In genomic region chr4:5816851-5817375, GRCh38 we compare ENCODE assay signal across 20 cellular contexts.
A peak's percentile ranks its signal among the peaks of the same experiment; 100 is the strongest.
DNase-seq lines count a peak whose midpoint lies in the region; ATAC-seq and TF ChIP-seq lines count a peak whose summit lies in the region.
"Had no signal": no experiment of that assay in that cellular context is flagged by ENCODE, and none has a peak within 500 bp of the region (broad histone marks: within the 10 kb centered on the region; RNA-seq: fewer than 3 reads in every experiment).

No MANE protein-coding gene starts in this region.

- no peak overlapping the region for H3K27ac ChIP-seq in upper lobe of right lung
- H3K27ac ChIP-seq: 22Rv1, BLaER1, C4-2B had no signal

- H3K4me1 Mint-ChIP-seq in glutamatergic neuron (ENCODE audit: low read depth, unreplicated experiment) (peaks cover 17% of the 10 kb centered on the region), progenitor cell of endocrine pancreas (ENCODE audit: low read depth) (no peaks in the 10 kb centered on the region)
- H3K4me1 Mint-ChIP-seq: CD4-positive, CD25-positive, alpha-beta regulatory T cell had no signal

- no peaks in the 10 kb centered on the region for H3K27me3 ChIP-seq in upper lobe of right lung
- H3K27me3 ChIP-seq: BLaER1 had no signal

- H3K4me3 Mint-ChIP-seq in glutamatergic neuron (ENCODE audit: unreplicated experiment) (no peak overlapping the region), progenitor cell of endocrine pancreas (ENCODE audit: low read depth) (no peak overlapping the region)
- H3K4me3 Mint-ChIP-seq: B cell; CD4-positive, CD25-positive, alpha-beta regulatory T cell; CD8-positive, alpha-beta T cell had no signal

- intact Hi-C loops in upper lobe of right lung (cut with DNase I) = no loop called here

- no peak overlapping the region for H3K4me3 ChIP-seq in upper lobe of right lung
- H3K4me3 ChIP-seq: BLaER1 had no signal

- ATAC-seq in upper lobe of right lung (no peak), HG03439 (IDR thresholded peaks at IDR 0.05; ENCODE audit: unreplicated experiment) (no peak)
- ATAC-seq: CD8-positive, alpha-beta T cell had no signal

- peaks cover 10% of the 10 kb centered on the region for H3K36me3 ChIP-seq in upper lobe of right lung

- H3K27me3 Mint-ChIP-seq in glutamatergic neuron (ENCODE audit: unreplicated experiment) (peaks cover 26% of the 10 kb centered on the region), progenitor cell of endocrine pancreas (no peaks in the 10 kb centered on the region)
- H3K27me3 Mint-ChIP-seq: B cell; CD4-positive, CD25-positive, alpha-beta regulatory T cell had no signal

- H3K36me3 Mint-ChIP-seq in glutamatergic neuron (ENCODE audit: unreplicated experiment) (peaks cover 22% of the 10 kb centered on the region), progenitor cell of endocrine pancreas (ENCODE audit: insufficient read depth) (peaks cover 37% of the 10 kb centered on the region)
- H3K36me3 Mint-ChIP-seq: CD4-positive, CD25-positive, alpha-beta regulatory T cell; CD8-positive, alpha-beta T cell had no signal

- H3K27ac Mint-ChIP-seq in glutamatergic neuron (ENCODE audit: unreplicated experiment) (peak overlapping the region; percentile 78), progenitor cell of endocrine pancreas (peak overlapping the region; percentile 62)
- H3K27ac Mint-ChIP-seq: B cell; CD4-positive, CD25-positive, alpha-beta regulatory T cell; CD8-positive, alpha-beta T cell had no signal

- TF ChIP-seq CTCF in glutamatergic neuron (IDR thresholded peaks at IDR 0.05; ENCODE audit: partially characterized antibody, unreplicated experiment) (no peak), progenitor cell of endocrine pancreas (IDR thresholded peaks at IDR 0.05; ENCODE audit: unreplicated experiment) (no peak), upper lobe of right lung (IDR thresholded peaks at IDR 0.05) (no peak)

- DNase-seq in activated effector memory CD4-positive, alpha-beta T cell treated with anti-CD3 and anti-CD28 coated beads, Interleukin-2, amount 50 U/mL, for 16 hours = peak; percentile 33
- DNase-seq in activated effector memory CD4-positive, alpha-beta T cell treated with Interleukin-2 at 50 U/mL for 16 hours = no peak
- DNase-seq in glutamatergic neuron (no peak), progenitor cell of endocrine pancreas (ENCODE audit: low spot score, unreplicated experiment) (no peak), upper lobe of right lung (peak; percentile 38), NCI-H2029 (lab: John Stamatoyannopoulos, UW) (no peak)
- DNase-seq in activated CD4-positive, CD25-positive, alpha-beta regulatory T cell (lab: John Stamatoyannopoulos, UW) = no peak
- DNase-seq: Caco-2; CD4-positive, CD25-positive, alpha-beta regulatory T cell; CD8-positive, alpha-beta T cell; DMS153; DND-41; GOT3; H7; HCEC 1CT had no signal

- H3K9me3 Mint-ChIP-seq in glutamatergic neuron (ENCODE audit: unreplicated experiment) = peaks cover 39% of the 10 kb centered on the region
- no peaks in the 10 kb centered on the region for H3K9me3 Mint-ChIP-seq in progenitor cell of endocrine pancreas (ENCODE audit: low read depth)
- H3K9me3 Mint-ChIP-seq: CD8-positive, alpha-beta T cell had no signal

- no peaks in the 10 kb centered on the region for H3K4me1 ChIP-seq in upper lobe of right lung
- H3K4me1 ChIP-seq: Caco-2 had no signal

- H3K9me3 ChIP-seq in upper lobe of right lung = no peaks in the 10 kb centered on the region
- H3K9me3 ChIP-seq: BLaER1, Caco-2 had no signal

Comparison
In these comparisons a context has a peak if more than half of its experiments do, and no peak if none do; other contexts are left out.
1. DNase-seq: peak in activated effector memory CD4-positive, alpha-beta T cell treated with anti-CD3 and anti-CD28 coated beads, Interleukin-2, amount 50 U/mL, for 16 hours (single experiment) and upper lobe of right lung (single experiment); none in activated effector memory CD4-positive, alpha-beta T cell treated with Interleukin-2 at 50 U/mL for 16 hours (single experiment), glutamatergic neuron (single experiment), progenitor cell of endocrine pancreas (single experiment), activated CD4-positive, CD25-positive, alpha-beta regulatory T cell (0 of 4) and NCI-H2029 (single experiment).